In the genomic region with DNA sequence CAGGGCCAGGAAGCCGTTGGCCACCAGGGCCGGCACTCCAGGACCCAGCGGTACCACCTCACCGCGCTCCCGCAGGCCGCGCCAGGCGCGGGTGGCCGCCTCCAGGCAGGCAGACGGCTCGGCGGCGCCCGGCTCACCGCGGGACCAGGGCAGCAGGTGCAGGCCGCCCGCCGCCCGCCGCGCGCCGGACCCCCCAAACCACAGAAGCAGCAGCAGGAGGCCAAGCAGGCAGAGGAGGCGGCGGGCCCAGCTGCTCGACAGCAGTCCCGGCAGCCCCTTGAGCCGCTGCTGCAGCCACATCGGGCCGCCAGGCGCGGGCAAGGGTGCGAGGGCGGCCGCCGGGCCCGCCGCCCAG, we compare ENCODE assay signal across 8 cellular contexts. TPM values are rescaled to one million over a fixed set of nuclear protein-coding genes. Genes with fewer than 3 reads are reported as not detected.
DNase-seq lines count a peak whose midpoint lies in the region; ATAC-seq and TF ChIP-seq lines count a peak whose summit lies in the region.

No MANE protein-coding gene starts in this region.

- H3K27me3 ChIP-seq in right cardiac atrium (ENCODE audit: control insufficient read depth, insufficient read depth), result no peaks in the 10 kb centered on the region
- no peaks in the 10 kb centered on the region for H3K27me3 ChIP-seq in subcutaneous abdominal adipose tissue (ENCODE audit: control insufficient read depth in 5 of 5, insufficient read depth in 4 of 5, low read length in 5 of 5)

- TF ChIP-seq CTCF in VCaP (conservative IDR thresholded peaks at IDR 0.05), result no peak

- intact Hi-C loops in right cardiac atrium (cut with DNase I), result no loop called here

- H3K27ac ChIP-seq in VCaP (peak overlapping the region; percentile 62), right cardiac atrium (ENCODE audit: low read length) (no peak overlapping the region), subcutaneous abdominal adipose tissue (ENCODE audit: low read depth, low read length) (no peak overlapping the region)

- H3K4me1 ChIP-seq in right cardiac atrium (ENCODE audit: control insufficient read depth, insufficient read depth, low read length) (peaks cover 13% of the 10 kb centered on the region), subcutaneous abdominal adipose tissue (ENCODE audit: control insufficient read depth in 5 of 5, insufficient read depth in 5 of 5, low read length in 5 of 5) (peaks cover 19 to 57% (median 51%) of the 10 kb centered on the region in 5 donors)

- WGBS in right cardiac atrium, result 2% methylated on average over 39 of the region's 41 CpGs

- H3K9me3 ChIP-seq in right cardiac atrium (ENCODE audit: control insufficient read depth, low read length) (no peaks in the 10 kb centered on the region), subcutaneous abdominal adipose tissue (ENCODE audit: control insufficient read depth in 5 of 5, low read length in 5 of 5) (no peaks in the 10 kb centered on the region)

- ATAC-seq in GM18520 (IDR thresholded peaks at IDR 0.05; ENCODE audit: unreplicated experiment), result peak; percentile 27
- ATAC-seq in HG02763 (IDR thresholded peaks at IDR 0.05; ENCODE audit: unreplicated experiment), result peak; percentile 14
- peak in 1 of 2 donors; percentile 5 for ATAC-seq in right cardiac atrium
- ATAC-seq in GM21447 (IDR thresholded peaks at IDR 0.05; ENCODE audit: unreplicated experiment), result no peak

- H3K4me3 ChIP-seq in right cardiac atrium (ENCODE audit: low read length) (peak overlapping the region; percentile 80), subcutaneous abdominal adipose tissue (ENCODE audit: low read depth in 1 of 5, low read length in 5 of 5) (peak overlapping the region in 4 of 5 donors; percentile 61 to 72 (median 68))

- peaks cover 0 to 27% (median 19%) of the 10 kb centered on the region in 5 donors for H3K36me3 ChIP-seq in subcutaneous abdominal adipose tissue (ENCODE audit: control insufficient read depth in 5 of 5, insufficient read depth in 5 of 5, low read length in 5 of 5)

- peak overlapping the region in 2 of 5 donors; percentile 59 to 71 for H3K9ac ChIP-seq in subcutaneous abdominal adipose tissue (ENCODE audit: low read length in 5 of 5)

- DNase-seq in right cardiac atrium (peak in 1 of 3 donors; percentile 75), HPDE6-E6E7 (ENCODE audit: extremely low spot score) (no peak), T-helper 9 cell (no peak)

RNA-seq across cellular contexts. Expression of a gene that starts 0.3 kb away (rescaled TPM):
- 10 to 100 TPM; 34.6 to 38.1 (median 36.3) TPM for total RNA-seq in right cardiac atrium
- polyA plus RNA-seq in right cardiac atrium, result 37.3 TPM

RNA-seq across cellular contexts. Expression of a gene that starts 8.6 kb away (rescaled TPM):
- total RNA-seq in right cardiac atrium, result 10 to 100 TPM; 49.5 to 77.8 (median 63.1) TPM
- 51.0 TPM for polyA plus RNA-seq in right cardiac atrium

RNA-seq across cellular contexts. Expression of a gene that starts 54.3 kb away (rescaled TPM):
- total RNA-seq in right cardiac atrium, result 100 to 1,000 TPM; 386 to 449 (median 419) TPM
- 237 TPM for polyA plus RNA-seq in right cardiac atrium
